In the genomic region with DNA sequence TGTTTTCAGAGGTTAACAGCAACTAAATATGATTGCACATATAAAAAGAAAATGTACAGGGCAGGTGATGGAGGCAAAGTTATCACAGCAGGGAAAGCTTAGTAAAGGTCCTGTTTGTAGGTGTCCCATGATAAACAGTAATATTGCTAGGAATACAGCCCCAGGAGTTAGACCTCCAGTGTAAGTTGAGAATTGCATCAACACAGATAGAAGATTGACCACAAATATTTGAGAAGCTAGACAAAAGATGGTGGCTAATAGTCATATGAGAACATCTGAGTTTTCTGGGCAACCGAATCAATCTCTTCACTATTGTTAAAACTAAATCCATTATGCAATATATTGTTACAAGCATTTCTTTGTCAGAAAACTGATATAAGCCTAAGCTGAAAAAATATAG, we compare ENCODE assay signal across 16 cellular contexts.
DNase-seq lines count a peak whose midpoint lies in the region; TF ChIP-seq lines count a peak whose summit lies in the region.
"Had no signal": no experiment of that assay in that cellular context is flagged by ENCODE, and none has a peak within 500 bp of the region (broad histone marks: within the 10 kb centered on the region; RNA-seq: fewer than 3 reads in every experiment).

No MANE protein-coding gene starts in this region.

- no peak overlapping the region for H3K4me3 ChIP-seq in colonic mucosa
- H3K4me3 ChIP-seq: A549 had no signal

- H3K9me3 ChIP-seq in colonic mucosa: no peaks in the 10 kb centered on the region
- H3K9me3 ChIP-seq: A549 had no signal

- H3K9me3 Mint-ChIP-seq in HFFc6: no peaks in the 10 kb centered on the region
- H3K9me3 Mint-ChIP-seq in chondrocyte (ENCODE audit: low read depth): no peaks in the 10 kb centered on the region
- H3K9me3 Mint-ChIP-seq: H9 had no signal

- peaks cover 60% of the 10 kb centered on the region for H3K36me3 Mint-ChIP-seq in HFFc6 (ENCODE audit: low read depth)
- peaks cover 54% of the 10 kb centered on the region for H3K36me3 Mint-ChIP-seq in chondrocyte (ENCODE audit: low read depth)

- intact Hi-C loops in colonic mucosa (cut with DNase I): no loop called here

- CTCF ChIA-PET in HEK293T (lab: Yijun Ruan, JAX): no interaction called here

- H3K27me3 Mint-ChIP-seq in HFFc6 (ENCODE audit: insufficient read depth) (peaks cover 2% of the 10 kb centered on the region), chondrocyte (ENCODE audit: low read depth) (no peaks in the 10 kb centered on the region)
- H3K27me3 Mint-ChIP-seq: IgD-negative memory B cell had no signal

- TF ChIP-seq CTCF in HFFc6 (IDR thresholded peaks at IDR 0.05) (no peak), chondrocyte (IDR thresholded peaks at IDR 0.05) (no peak), colonic mucosa (IDR thresholded peaks at IDR 0.05) (no peak)

- H3K27ac Mint-ChIP-seq in HFFc6: peak overlapping the region; percentile 44
- H3K27ac Mint-ChIP-seq in chondrocyte (ENCODE audit: unreplicated experiment): peak overlapping the region; percentile 14
- H3K27ac Mint-ChIP-seq: H9, IgD-negative memory B cell had no signal

- H3K36me3 ChIP-seq in colonic mucosa: no peaks in the 10 kb centered on the region

- H3K9ac ChIP-seq in colonic mucosa (ENCODE audit: low read depth in 2 of 2, low read length in 2 of 2): no peak overlapping the region

- POLR2A ChIA-PET in HEK293T (lab: Yijun Ruan, JAX): no interaction called here

- no peaks in the 10 kb centered on the region for H3K4me1 ChIP-seq in colonic mucosa
- H3K4me1 ChIP-seq: A549 had no signal

- no peaks in the 10 kb centered on the region for H3K27me3 ChIP-seq in colonic mucosa

- no peak overlapping the region for H3K27ac ChIP-seq in colonic mucosa
- H3K27ac ChIP-seq: A549 had no signal

- H3K4me3 Mint-ChIP-seq in HFFc6 (no peak overlapping the region), chondrocyte (ENCODE audit: unreplicated experiment) (no peak overlapping the region)
- H3K4me3 Mint-ChIP-seq: H9, IgD-negative memory B cell had no signal

- H3K4me1 Mint-ChIP-seq in HFFc6 (ENCODE audit: low read depth) (peaks cover 19% of the 10 kb centered on the region), chondrocyte (ENCODE audit: low read depth) (peaks cover 33% of the 10 kb centered on the region)
- H3K4me1 Mint-ChIP-seq: H9 had no signal

- no peak for DNase-seq in HFFc6
- DNase-seq in chondrocyte (ENCODE audit: low spot score): no peak
- DNase-seq in iris pigment epithelial cell (ENCODE audit: low read depth): peak; percentile 73
- peak; percentile 44 for DNase-seq in superior temporal gyrus (ENCODE audit: extremely low spot score)
- DNase-seq in colonic mucosa: no peak
- no peak for DNase-seq in HEK293T (ENCODE audit: extremely low spot score)
- no peak for DNase-seq in stimulated activated CD4-positive, alpha-beta T cell treated with anti-CD3 and anti-CD28 coated beads, Interleukin-12 subunit alpha, Interleukin-12 subunit beta, amount 100 ng/mL, for 4 hours
- no peak for DNase-seq in NCI-H146 (lab: John Stamatoyannopoulos, UW)
- DNase-seq: H9, NCI-H1105, NCI-H1694 treated with DMSO at 0.1 percent for 48 hours, NCI-H345, NCI-H526 treated with DMSO at 0.1 percent for 48 hours, SHP77 had no signal

TF ChIP-seq in HEK293T, 16 proteins besides CTCF, POLR2A, EP300 and RAD21:
- TF ChIP-seq SP1 (IDR thresholded peaks at IDR 0.05) (no peak), BHLHE40 (IDR thresholded peaks at IDR 0.05; ENCODE audit: borderline replicate concordance) (no peak), SUZ12 (IDR thresholded peaks at IDR 0.05) (no peak), LEF1 (IDR thresholded peaks at IDR 0.05; ENCODE audit: borderline replicate concordance) (no peak), FOXK2 (IDR thresholded peaks at IDR 0.05) (no peak), TARDBP (IDR thresholded peaks at IDR 0.05) (no peak), L3MBTL2 (conservative IDR thresholded peaks at IDR 0.05) (no peak), PKNOX1 (IDR thresholded peaks at IDR 0.05) (no peak), ELF4 (IDR thresholded peaks at IDR 0.05) (no peak), ARNT (IDR thresholded peaks at IDR 0.05) (no peak), FOXM1 (IDR thresholded peaks at IDR 0.05; ENCODE audit: borderline replicate concordance) (no peak), CTBP1 (IDR thresholded peaks at IDR 0.05; ENCODE audit: borderline replicate concordance) (no peak), FOXA1 (IDR thresholded peaks at IDR 0.05) (no peak), HDGF (IDR thresholded peaks at IDR 0.05; ENCODE audit: borderline replicate concordance) (no peak), ZNF384 (IDR thresholded peaks at IDR 0.05) (no peak), NFRKB (IDR thresholded peaks at IDR 0.05) (no peak)

Comparison
In these comparisons a context has a peak if more than half of its experiments do, and no peak if none do; other contexts are left out.
1. DNase-seq: peak in iris pigment epithelial cell (single experiment) and superior temporal gyrus (single experiment); none in HFFc6 (single experiment), chondrocyte (single experiment), colonic mucosa (single experiment), HEK293T (single experiment), stimulated activated CD4-positive, alpha-beta T cell treated with anti-CD3 and anti-CD28 coated beads, Interleukin-12 subunit alpha, Interleukin-12 subunit beta, amount 100 ng/mL, for 4 hours (single experiment) and NCI-H146 (single experiment).